16 cellular contexts compared by ENCODE assay signal in the genomic region with DNA sequence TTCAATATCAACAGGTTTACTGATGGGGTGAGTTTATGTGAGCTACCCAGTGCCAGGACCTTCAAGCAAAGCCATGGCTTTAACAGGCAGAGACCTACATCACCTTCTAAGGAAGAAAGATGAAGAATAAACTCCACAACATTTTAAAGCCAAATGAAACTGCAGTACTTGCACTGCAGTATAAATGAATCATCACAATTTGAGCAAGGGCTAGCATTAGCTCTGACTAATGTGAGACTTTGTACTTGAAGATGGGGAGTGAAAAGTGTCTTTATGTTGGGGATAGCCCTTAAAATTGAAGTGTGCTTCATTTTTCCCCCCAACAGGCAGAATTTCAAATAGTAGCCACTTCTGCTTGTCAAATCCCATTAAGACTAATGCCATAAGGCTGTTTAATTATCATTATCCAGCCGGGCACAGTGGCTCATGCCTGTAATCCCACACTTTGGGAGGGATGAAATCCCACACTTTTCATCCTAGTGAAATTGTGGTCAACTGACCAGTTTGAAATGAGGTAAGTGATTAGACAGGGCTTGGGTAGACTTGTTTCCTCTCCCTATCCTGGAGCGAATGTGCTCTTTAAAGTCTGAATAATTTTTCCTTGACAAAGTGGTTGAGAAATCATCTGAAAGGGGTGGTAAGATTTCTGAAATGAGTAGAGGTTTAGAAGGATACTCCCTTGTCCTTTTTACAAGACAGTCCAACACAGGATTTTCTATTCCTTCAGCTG. TPM values are rescaled to one million over a fixed set of nuclear protein-coding genes. Genes with fewer than 3 reads are reported as not detected.
DNase-seq lines count a peak whose midpoint lies in the region; ATAC-seq, FAIRE-seq and TF ChIP-seq lines count a peak whose summit lies in the region.
"Had no signal": no experiment of that assay in that cellular context is flagged by ENCODE, and none has a peak within 500 bp of the region (broad histone marks: within the 10 kb centered on the region; RNA-seq: fewer than 3 reads in every experiment).

No MANE protein-coding gene starts in this region.

- 93% methylated on average over 2 of the region's 2 CpGs for WGBS in A549 (ENCODE audit: missing lambda C conversion rate)

- CTCF ChIA-PET in A549 (lab: Yijun Ruan, JAX): no interaction called here

- ATAC-seq in A549 (peak; percentile 47 to 59; a peak in 1 of 6 replicates), HG03175 (IDR thresholded peaks at IDR 0.05; ENCODE audit: unreplicated experiment) (no peak), GM21723 (IDR thresholded peaks at IDR 0.05; ENCODE audit: unreplicated experiment) (no peak), GM21515 (IDR thresholded peaks at IDR 0.05; ENCODE audit: unreplicated experiment) (no peak)
- ATAC-seq: T-cell had no signal

- peak overlapping the region; percentile 13 for H3K4me2 ChIP-seq in A549

- DNase-seq in A549 (ENCODE audit: low read depth in 1 of 2, low spot score in 1 of 2) (peak in 1 of 2 experiments; percentile 4), HT1080 (ENCODE audit: low read depth) (peak; percentile 26), adipocyte (ENCODE audit: low read depth) (peak; percentile 40), iris pigment epithelial cell (ENCODE audit: low read depth) (peak; percentile 60), colonic mucosa (no peak)
- DNase-seq: cortex of kidney, NCI-H1417 treated with DMSO at 0.1 percent for 48 hours, NCI-H446, T-cell had no signal

- H3K9ac ChIP-seq in adipocyte (ENCODE audit: low read length): no peak overlapping the region
- no peak overlapping the region for H3K9ac ChIP-seq in colonic mucosa (ENCODE audit: low read depth in 2 of 2, low read length in 2 of 2)

- TF ChIP-seq CTCF in A549 (IDR thresholded peaks at IDR 0.05) (no peak), colonic mucosa (IDR thresholded peaks at IDR 0.05) (no peak)

- TF ChIP-seq EP300 in A549 (IDR thresholded peaks at IDR 0.05): no peak

- no peak for TF ChIP-seq RAD21 in A549 (conservative IDR thresholded peaks at IDR 0.05 in 1 of 2, IDR thresholded peaks at IDR 0.05 in 1 of 2)

- peak overlapping the region in 1 of 2 experiments; percentile 37; a peak in 1 of 6 replicates for H3K27ac ChIP-seq in A549
- H3K27ac ChIP-seq in colonic mucosa: no peak overlapping the region
- H3K27ac ChIP-seq: vagina had no signal

- peaks cover 17% of the 10 kb centered on the region for H3K36me3 ChIP-seq in adipocyte (ENCODE audit: control insufficient read depth, insufficient read depth, low read length, severe bottlenecking)
- no peaks in the 10 kb centered on the region for H3K36me3 ChIP-seq in colonic mucosa

- POLR2A ChIA-PET in A549 (lab: Yijun Ruan, JAX): no interaction called here

- no peak overlapping the region for H3K4me3 ChIP-seq in A549
- no peak overlapping the region for H3K4me3 ChIP-seq in adipocyte (ENCODE audit: low read length)
- no peak overlapping the region for H3K4me3 ChIP-seq in colonic mucosa
- H3K4me3 ChIP-seq: vagina had no signal

- H3K27me3 ChIP-seq in adipocyte (replicated peaks; ENCODE audit: control insufficient read depth, insufficient read depth, low read length) (no peaks in the 10 kb centered on the region), colonic mucosa (no peaks in the 10 kb centered on the region)
- H3K27me3 ChIP-seq: vagina had no signal

- TF ChIP-seq POLR2A in A549 (IDR thresholded peaks at IDR 0.05; ENCODE audit: low read length): no peak

- H3K4me1 ChIP-seq in A549 (peaks cover 31% of the 10 kb centered on the region), adipocyte (ENCODE audit: control insufficient read depth, insufficient read depth, low read length) (peaks cover 11% of the 10 kb centered on the region), colonic mucosa (no peaks in the 10 kb centered on the region)

- intact Hi-C loops in colonic mucosa (cut with DNase I): no loop called here

- no peak for FAIRE-seq in A549 (lab: Jason Lieb, UNC)
- FAIRE-seq: H54 had no signal

- H3K9me3 ChIP-seq in A549: no peaks in the 10 kb centered on the region
- no peaks in the 10 kb centered on the region for H3K9me3 ChIP-seq in adipocyte (ENCODE audit: control insufficient read depth, low read length)
- H3K9me3 ChIP-seq in colonic mucosa: no peaks in the 10 kb centered on the region
- H3K9me3 ChIP-seq: vagina had no signal

TF ChIP-seq in A549, 52 proteins besides CTCF, POLR2A, EP300 and RAD21:
- TF ChIP-seq EHF (CRISPR knock-in tag; IDR thresholded peaks at IDR 0.05) (no peak), NR3C1 (IDR thresholded peaks at IDR 0.05) (no peak), HOXA7 (CRISPR knock-in tag; IDR thresholded peaks at IDR 0.05) (no peak), CHD4 (IDR thresholded peaks at IDR 0.05; ENCODE audit: borderline replicate concordance) (no peak), HOXB5 (CRISPR knock-in tag; IDR thresholded peaks at IDR 0.05) (no peak), GATA3 (IDR thresholded peaks at IDR 0.05; ENCODE audit: borderline replicate concordance) (no peak)
- TF ChIP-seq, protein P1, sequence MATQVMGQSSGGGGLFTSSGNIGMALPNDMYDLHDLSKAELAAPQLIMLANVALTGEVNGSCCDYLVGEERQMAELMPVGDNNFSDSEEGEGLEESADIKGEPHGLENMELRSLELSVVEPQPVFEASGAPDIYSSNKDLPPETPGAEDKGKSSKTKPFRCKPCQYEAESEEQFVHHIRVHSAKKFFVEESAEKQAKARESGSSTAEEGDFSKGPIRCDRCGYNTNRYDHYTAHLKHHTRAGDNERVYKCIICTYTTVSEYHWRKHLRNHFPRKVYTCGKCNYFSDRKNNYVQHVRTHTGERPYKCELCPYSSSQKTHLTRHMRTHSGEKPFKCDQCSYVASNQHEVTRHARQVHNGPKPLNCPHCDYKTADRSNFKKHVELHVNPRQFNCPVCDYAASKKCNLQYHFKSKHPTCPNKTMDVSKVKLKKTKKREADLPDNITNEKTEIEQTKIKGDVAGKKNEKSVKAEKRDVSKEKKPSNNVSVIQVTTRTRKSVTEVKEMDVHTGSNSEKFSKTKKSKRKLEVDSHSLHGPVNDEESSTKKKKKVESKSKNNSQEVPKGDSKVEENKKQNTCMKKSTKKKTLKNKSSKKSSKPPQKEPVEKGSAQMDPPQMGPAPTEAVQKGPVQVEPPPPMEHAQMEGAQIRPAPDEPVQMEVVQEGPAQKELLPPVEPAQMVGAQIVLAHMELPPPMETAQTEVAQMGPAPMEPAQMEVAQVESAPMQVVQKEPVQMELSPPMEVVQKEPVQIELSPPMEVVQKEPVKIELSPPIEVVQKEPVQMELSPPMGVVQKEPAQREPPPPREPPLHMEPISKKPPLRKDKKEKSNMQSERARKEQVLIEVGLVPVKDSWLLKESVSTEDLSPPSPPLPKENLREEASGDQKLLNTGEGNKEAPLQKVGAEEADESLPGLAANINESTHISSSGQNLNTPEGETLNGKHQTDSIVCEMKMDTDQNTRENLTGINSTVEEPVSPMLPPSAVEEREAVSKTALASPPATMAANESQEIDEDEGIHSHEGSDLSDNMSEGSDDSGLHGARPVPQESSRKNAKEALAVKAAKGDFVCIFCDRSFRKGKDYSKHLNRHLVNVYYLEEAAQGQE (IDR thresholded peaks at IDR 0.05): no peak
- TF ChIP-seq, protein P2, sequence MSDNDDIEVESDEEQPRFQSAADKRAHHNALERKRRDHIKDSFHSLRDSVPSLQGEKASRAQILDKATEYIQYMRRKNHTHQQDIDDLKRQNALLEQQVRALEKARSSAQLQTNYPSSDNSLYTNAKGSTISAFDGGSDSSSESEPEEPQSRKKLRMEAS (IDR thresholded peaks at IDR 0.05): no peak
TF ChIP-seq in A549: peak in this region for 0.

RNA-seq across cellular contexts. Expression of a gene that starts 27.2 kb away (rescaled TPM):
- polyA plus RNA-seq in A549 (2011; rRNA removed): 0.20 and 0.23 TPM in 2 replicates
- polyA plus RNA-seq in A549 (2012; cell fraction: cytosol; rRNA removed): 0.03 TPM in 1 of 2 replicates, not detected in the other
- polyA plus RNA-seq in A549 (2012; cell fraction: nucleus; rRNA removed): 0.06 and 0.10 TPM in 2 replicates
- polyA plus RNA-seq in A549 (2017; fragmentation: RNase III; extraction: RNeasy Plus Mini Kit Qiagen cat#74134 plus additional on column Dnase treatment): 0.09 TPM in 2 of 3 replicates, not detected in the other
- polyA minus RNA-seq in A549 (2011; rRNA and poly(A)+ RNA removed): not detected in 2 replicates
- not detected in 2 replicates for total RNA-seq in HT1080 (2014; rRNA removed; shearing (Covaris generic))
- not detected in 2 replicates for polyA plus RNA-seq in HT1080 (2015; cell fraction: cytosol; rRNA removed)
- polyA plus RNA-seq in HT1080 (2015; cell fraction: nucleus; rRNA removed): not detected in 2 replicates
- total RNA-seq in colonic mucosa: 1 to 10 TPM; 2.3 to 4.7 TPM
- total RNA-seq: neural crest cell had no signal
- polyA plus RNA-seq: AG04450 had no signal

Comparison
In these comparisons a context has a peak if more than half of its experiments do, and no peak if none do; other contexts are left out.
1. ATAC-seq: peak in A549 (2 of 2); none in HG03175 (single experiment), GM21723 (single experiment) and GM21515 (single experiment).